ENCODE assay signal across 13 cellular contexts in the genomic region with DNA sequence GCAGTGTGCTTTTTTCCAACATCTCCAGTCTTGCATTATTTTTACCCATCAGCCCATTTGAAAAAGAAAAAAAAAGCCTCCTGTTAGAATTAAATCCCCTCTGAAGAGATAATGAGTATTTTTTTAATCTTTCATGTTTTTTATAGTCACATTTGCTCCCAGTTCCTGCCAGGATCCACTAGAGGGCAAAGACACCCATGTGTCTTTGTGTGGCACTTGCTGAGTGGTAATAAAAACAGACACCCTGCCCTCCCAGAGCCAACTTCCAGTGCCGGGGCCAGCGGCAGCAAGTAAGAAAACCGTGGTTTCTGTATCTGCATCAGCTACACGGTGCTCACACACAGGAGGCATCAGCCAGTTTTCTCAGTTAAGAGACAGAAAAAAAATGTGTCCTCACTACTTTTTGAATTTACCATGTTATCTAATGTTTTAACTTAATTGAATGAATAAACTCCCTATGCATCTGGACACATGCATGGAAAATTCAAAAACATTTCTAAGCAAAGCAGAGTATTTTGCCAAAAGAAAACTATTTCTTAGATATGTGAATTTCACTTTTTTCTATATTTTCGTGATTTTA.
DNase-seq lines count a peak whose midpoint lies in the region; ATAC-seq and TF ChIP-seq lines count a peak whose summit lies in the region.
"Had no signal": no experiment of that assay in that cellular context is flagged by ENCODE, and none has a peak within 500 bp of the region (broad histone marks: within the 10 kb centered on the region; RNA-seq: fewer than 3 reads in every experiment).

No MANE protein-coding gene starts in this region.

- DNase-seq in cardiac muscle cell (ENCODE audit: low read depth in 1 of 2, low spot score in 1 of 2), result peak in 1 of 2 donors; percentile 7
- no peak for DNase-seq in left ventricle myocardium superior
- DNase-seq in fibroblast of lung (ENCODE audit: low read depth in 2 of 2), result peak in 1 of 2 donors; percentile 14
- no peak for DNase-seq in testis
- no peak for DNase-seq in stimulated activated CD4-positive, alpha-beta T cell treated with anti-CD3 and anti-CD28 coated beads, Interleukin-4, amount 100 ng/mL, for 4 hours
- no peak for DNase-seq in stimulated activated CD4-positive, alpha-beta T cell treated with anti-CD3 and anti-CD28 coated beads, Interleukin-4, amount 100 ng/mL, for 24 hours
- no peak for DNase-seq in COLO668 (lab: John Stamatoyannopoulos, UW; ENCODE audit: unreplicated experiment)
- DNase-seq: effector memory CD8-positive, alpha-beta T cell; left colon; NCI-H345; sigmoid colon; stimulated activated naive CD4-positive, alpha-beta T cell had no signal

- no peaks in the 10 kb centered on the region for H3K4me1 ChIP-seq in cardiac muscle cell (ENCODE audit: low read depth)
- H3K4me1 ChIP-seq in OCI-LY3 (ENCODE audit: low read length), result peaks cover under 1% of the 10 kb centered on the region; the same call in 1 of the 2 replicates
- H3K4me1 ChIP-seq in fibroblast of lung (ENCODE audit: control insufficient read depth, extremely low read depth, insufficient read depth, low read length), result no peaks in the 10 kb centered on the region
- no peaks in the 10 kb centered on the region for H3K4me1 ChIP-seq in testis
- H3K4me1 ChIP-seq: sigmoid colon had no signal

- TF ChIP-seq CTCF in cardiac muscle cell (IDR thresholded peaks at IDR 0.05; ENCODE audit: low read depth, low read length) (peak; percentile 28), OCI-LY3 (IDR thresholded peaks at IDR 0.05; ENCODE audit: low read depth, low read length) (0 out of 2 replicates have a peak, but pooled peaks have one; percentile 22), fibroblast of lung (conservative IDR thresholded peaks at IDR 0.05 in 1 of 2, IDR thresholded peaks at IDR 0.05 in 1 of 2; ENCODE audit: low read depth in 1 of 2, low read length in 2 of 2) (peak; percentile 25 to 42), testis (IDR thresholded peaks at IDR 0.05) (peak in 2 of 3 experiments; percentile 3 to 17)

- H3K27me3 ChIP-seq in cardiac muscle cell (no peaks in the 10 kb centered on the region), OCI-LY3 (ENCODE audit: low read depth, low read length) (no peaks in the 10 kb centered on the region), fibroblast of lung (ENCODE audit: control insufficient read depth, insufficient read depth, low read length) (no peaks in the 10 kb centered on the region), testis (no peaks in the 10 kb centered on the region)
- H3K27me3 ChIP-seq: sigmoid colon had no signal

- no peak overlapping the region for H3K27ac ChIP-seq in cardiac muscle cell
- H3K27ac ChIP-seq in OCI-LY3 (ENCODE audit: low read length), result no peak overlapping the region
- H3K27ac ChIP-seq in fibroblast of lung (ENCODE audit: insufficient read depth, low read length), result no peak overlapping the region
- H3K27ac ChIP-seq in testis, result no peak overlapping the region
- H3K27ac ChIP-seq: sigmoid colon had no signal

- H2AFZ ChIP-seq in OCI-LY3 (ENCODE audit: low read depth, low read length) (no peak overlapping the region), fibroblast of lung (ENCODE audit: low read length) (no peak overlapping the region)

- H3K9ac ChIP-seq in OCI-LY3 (ENCODE audit: low read length), result no peak overlapping the region
- H3K9ac ChIP-seq in fibroblast of lung (ENCODE audit: insufficient read depth, low read length), result no peak overlapping the region

- intact Hi-C loops in left ventricle myocardium superior (cut with micrococcal nuclease), result no loop called here
- intact Hi-C loops in testis (cut with DNase I; ENCODE audit: low total_unique reads), result no loop called here

- no peaks in the 10 kb centered on the region for H3K36me3 ChIP-seq in cardiac muscle cell
- no peaks in the 10 kb centered on the region for H3K36me3 ChIP-seq in OCI-LY3 (replicated peaks; ENCODE audit: low read depth, low read length)
- no peaks in the 10 kb centered on the region for H3K36me3 ChIP-seq in fibroblast of lung (ENCODE audit: control insufficient read depth, insufficient read depth, low read length)
- H3K36me3 ChIP-seq in testis (ENCODE audit: low read depth, missing control alignments), result no peaks in the 10 kb centered on the region
- H3K36me3 ChIP-seq: sigmoid colon had no signal

- no peaks in the 10 kb centered on the region for H3K9me3 ChIP-seq in cardiac muscle cell (ENCODE audit: low read depth)
- no peaks in the 10 kb centered on the region for H3K9me3 ChIP-seq in OCI-LY3 (ENCODE audit: insufficient read depth, low read length)
- no peaks in the 10 kb centered on the region for H3K9me3 ChIP-seq in fibroblast of lung (ENCODE audit: control insufficient read depth, insufficient read depth, low read depth, low read length)
- no peaks in the 10 kb centered on the region for H3K9me3 ChIP-seq in testis
- H3K9me3 ChIP-seq: sigmoid colon had no signal

- H4K20me1 ChIP-seq in OCI-LY3 (ENCODE audit: insufficient read depth, low read length), result no peaks in the 10 kb centered on the region
- no peaks in the 10 kb centered on the region for H4K20me1 ChIP-seq in fibroblast of lung (ENCODE audit: control insufficient read depth, extremely low read depth, insufficient read depth, low read length)

- WGBS in testis, 2 donors, result 53 to 60% methylated on average over 5 of the region's 5 CpGs

- TF ChIP-seq POLR2A in testis (IDR thresholded peaks at IDR 0.05), result no peak

- H3K4me2 ChIP-seq in OCI-LY3 (ENCODE audit: low read length), result no peak overlapping the region
- no peak overlapping the region for H3K4me2 ChIP-seq in fibroblast of lung (ENCODE audit: extremely low read depth, insufficient read depth, low read length)

- H3K4me3 ChIP-seq in cardiac muscle cell (no peak overlapping the region), OCI-LY3 (ENCODE audit: low read length) (no peak overlapping the region), fibroblast of lung (replicated peaks in 1 of 4; ENCODE audit: control extremely low read depth in 1 of 4, insufficient read depth in 1 of 4, low read depth in 3 of 4, low read length in 4 of 4) (no peak overlapping the region), testis (no peak overlapping the region)
- H3K4me3 ChIP-seq: sigmoid colon had no signal

- H3K79me2 ChIP-seq in OCI-LY3 (ENCODE audit: low read length), result no peaks in the 10 kb centered on the region
- H3K79me2 ChIP-seq in fibroblast of lung (ENCODE audit: control insufficient read depth, insufficient read depth, low read length), result no peaks in the 10 kb centered on the region

- ATAC-seq in left ventricle myocardium superior, result no peak
- ATAC-seq: effector memory CD8-positive, alpha-beta T cell; left colon had no signal
